Comparison of ENCODE assay signal across 9 cellular contexts in genomic region chr7:75054744-75055527, GRCh38. TPM values are rescaled to one million over a fixed set of nuclear protein-coding genes. Genes with fewer than 3 reads are reported as not detected.
DNase-seq lines count a peak whose midpoint lies in the region; ATAC-seq and TF ChIP-seq lines count a peak whose summit lies in the region.
"Had no signal": no experiment of that assay in that cellular context is flagged by ENCODE, and none has a peak within 500 bp of the region (broad histone marks: within the 10 kb centered on the region; RNA-seq: fewer than 3 reads in every experiment).

No MANE protein-coding gene starts in this region.

- H3K27ac Mint-ChIP-seq in stimulated activated effector memory CD8-positive, alpha-beta T cell treated with anti-CD3 and anti-CD28 coated beads, Interleukin-12 subunit alpha, Interleukin-12 subunit beta, amount 100 ng/mL, for 72 hours = no peak overlapping the region

- CTCF ChIA-PET in GM10248 (lab: Yijun Ruan, JAX) = interaction anchor here (1.7 kb wide), 1 partner anchor 10 kb away, joined by 7 read pairs; no protein-coding TSS in a partner anchor

- no peaks in the 10 kb centered on the region for H3K9me3 ChIP-seq in suprapubic skin

- no peak overlapping the region for H3K4me3 Mint-ChIP-seq in stimulated activated effector memory CD8-positive, alpha-beta T cell treated with anti-CD3 and anti-CD28 coated beads, Interleukin-12 subunit alpha, Interleukin-12 subunit beta, amount 100 ng/mL, for 72 hours
- H3K4me3 Mint-ChIP-seq: activated T-cell treated with anti-CD3 and anti-CD28 coated beads, Interleukin-2, amount 50 U/mL, for 4 hours had no signal

- peaks cover 12% of the 10 kb centered on the region for H3K4me1 ChIP-seq in suprapubic skin

- peak overlapping the region; percentile 15 for H3K27ac ChIP-seq in suprapubic skin

- ATAC-seq in left lobe of liver = peak; percentile 13
- ATAC-seq in HG03039 (IDR thresholded peaks at IDR 0.05; ENCODE audit: unreplicated experiment) = no peak
- no peak for ATAC-seq in HG02759 (IDR thresholded peaks at IDR 0.05; ENCODE audit: unreplicated experiment)
- ATAC-seq in stimulated activated effector memory CD8-positive, alpha-beta T cell treated with anti-CD3 and anti-CD28 coated beads, Interleukin-12 subunit alpha, Interleukin-12 subunit beta, amount 100 ng/mL, for 72 hours = no peak
- ATAC-seq: activated T-cell treated with anti-CD3 and anti-CD28 coated beads, Interleukin-2, amount 50 U/mL, for 4 hours had no signal

- H3K27me3 ChIP-seq in suprapubic skin = no peaks in the 10 kb centered on the region

- no peaks in the 10 kb centered on the region for H3K4me1 Mint-ChIP-seq in stimulated activated effector memory CD8-positive, alpha-beta T cell treated with anti-CD3 and anti-CD28 coated beads, Interleukin-12 subunit alpha, Interleukin-12 subunit beta, amount 100 ng/mL, for 72 hours

- POLR2A ChIA-PET in GM10248 (lab: Yijun Ruan, JAX) = no interaction called here

- 79% methylated on average over 12 of the region's 12 CpGs for WGBS in suprapubic skin

- peak; percentile 68 for DNase-seq in HT1080 (ENCODE audit: low read depth)
- peak; percentile 28 for DNase-seq in dermis blood vessel endothelial cell
- no peak for DNase-seq in left lobe of liver (ENCODE audit: low spot score)
- no peak for DNase-seq in suprapubic skin (ENCODE audit: low spot score in 2 of 2)
- no peak for DNase-seq in stimulated activated effector memory CD8-positive, alpha-beta T cell treated with anti-CD3 and anti-CD28 coated beads, Interleukin-12 subunit alpha, Interleukin-12 subunit beta, amount 100 ng/mL, for 72 hours (ENCODE audit: low spot score in 2 of 2)
- DNase-seq in GM10248 (ENCODE audit: extremely low spot score) = no peak
- DNase-seq: activated T-cell treated with anti-CD3 and anti-CD28 coated beads, Interleukin-2, amount 50 U/mL, for 4 hours had no signal

- no peak for TF ChIP-seq CTCF in suprapubic skin (IDR thresholded peaks at IDR 0.05)
- TF ChIP-seq CTCF in GM10248 (IDR thresholded peaks at IDR 0.05; ENCODE audit: control extremely low read depth, extremely low read depth, low read depth, missing control alignments) = no peak

- H3K9me3 Mint-ChIP-seq in stimulated activated effector memory CD8-positive, alpha-beta T cell treated with anti-CD3 and anti-CD28 coated beads, Interleukin-12 subunit alpha, Interleukin-12 subunit beta, amount 100 ng/mL, for 72 hours = no peaks in the 10 kb centered on the region
- H3K9me3 Mint-ChIP-seq: activated T-cell treated with anti-CD3 and anti-CD28 coated beads, Interleukin-2, amount 50 U/mL, for 4 hours had no signal

- no peak for TF ChIP-seq POLR2A in suprapubic skin (IDR thresholded peaks at IDR 0.05)

- no peak overlapping the region for H3K4me3 ChIP-seq in suprapubic skin

- TF ChIP-seq EP300 in suprapubic skin (IDR thresholded peaks at IDR 0.05) = no peak

- H3K36me3 Mint-ChIP-seq in stimulated activated effector memory CD8-positive, alpha-beta T cell treated with anti-CD3 and anti-CD28 coated beads, Interleukin-12 subunit alpha, Interleukin-12 subunit beta, amount 100 ng/mL, for 72 hours = peaks cover 97% of the 10 kb centered on the region

- H3K36me3 ChIP-seq in suprapubic skin = peaks cover 94% of the 10 kb centered on the region

RNA-seq across cellular contexts. Expression of gene RCC1L, which starts 18.7 kb away (rescaled TPM):
- total RNA-seq in HT1080 (2014; rRNA removed; shearing (Covaris generic)) = 73.3 and 74.4 TPM in 2 replicates
- 58.6 and 59.3 TPM in 2 replicates for polyA plus RNA-seq in HT1080 (2015; cell fraction: cytosol; rRNA removed)
- 44.1 and 45.0 TPM in 2 replicates for polyA plus RNA-seq in HT1080 (2015; cell fraction: nucleus; rRNA removed)
- total RNA-seq in dermis blood vessel endothelial cell (72.0 and 86.2 TPM in 2 replicates), left lobe of liver (35.5 TPM), suprapubic skin (10 to 100 TPM; 24.5 to 35.8 (median 29.2) TPM)

RNA-seq across cellular contexts. Expression of gene GTF2IRD2B, which starts 37.5 kb away (rescaled TPM):
- total RNA-seq in HT1080 (2014; rRNA removed; shearing (Covaris generic)) = 3.8 and 6.3 TPM in 2 replicates
- 10.5 and 10.9 TPM in 2 replicates for polyA plus RNA-seq in HT1080 (2015; cell fraction: cytosol; rRNA removed)
- polyA plus RNA-seq in HT1080 (2015; cell fraction: nucleus; rRNA removed) = 8.9 and 14.3 TPM in 2 replicates
- total RNA-seq in dermis blood vessel endothelial cell = 12.9 and 13.5 TPM in 2 replicates
- total RNA-seq in left lobe of liver = 30.0 TPM
- total RNA-seq in suprapubic skin = 10 to 100 TPM; 22.2 to 78.7 (median 33.2) TPM

Comparison
In these comparisons a context has a peak if more than half of its experiments do, and no peak if none do; other contexts are left out.
1. DNase-seq: peak in HT1080 (single experiment) and dermis blood vessel endothelial cell (single experiment); none in left lobe of liver (single experiment), suprapubic skin (0 of 2), stimulated activated effector memory CD8-positive, alpha-beta T cell treated with anti-CD3 and anti-CD28 coated beads, Interleukin-12 subunit alpha, Interleukin-12 subunit beta, amount 100 ng/mL, for 72 hours (0 of 2) and GM10248 (single experiment).